Comparison of ENCODE assay signal across 8 cellular contexts in the genomic region with DNA sequence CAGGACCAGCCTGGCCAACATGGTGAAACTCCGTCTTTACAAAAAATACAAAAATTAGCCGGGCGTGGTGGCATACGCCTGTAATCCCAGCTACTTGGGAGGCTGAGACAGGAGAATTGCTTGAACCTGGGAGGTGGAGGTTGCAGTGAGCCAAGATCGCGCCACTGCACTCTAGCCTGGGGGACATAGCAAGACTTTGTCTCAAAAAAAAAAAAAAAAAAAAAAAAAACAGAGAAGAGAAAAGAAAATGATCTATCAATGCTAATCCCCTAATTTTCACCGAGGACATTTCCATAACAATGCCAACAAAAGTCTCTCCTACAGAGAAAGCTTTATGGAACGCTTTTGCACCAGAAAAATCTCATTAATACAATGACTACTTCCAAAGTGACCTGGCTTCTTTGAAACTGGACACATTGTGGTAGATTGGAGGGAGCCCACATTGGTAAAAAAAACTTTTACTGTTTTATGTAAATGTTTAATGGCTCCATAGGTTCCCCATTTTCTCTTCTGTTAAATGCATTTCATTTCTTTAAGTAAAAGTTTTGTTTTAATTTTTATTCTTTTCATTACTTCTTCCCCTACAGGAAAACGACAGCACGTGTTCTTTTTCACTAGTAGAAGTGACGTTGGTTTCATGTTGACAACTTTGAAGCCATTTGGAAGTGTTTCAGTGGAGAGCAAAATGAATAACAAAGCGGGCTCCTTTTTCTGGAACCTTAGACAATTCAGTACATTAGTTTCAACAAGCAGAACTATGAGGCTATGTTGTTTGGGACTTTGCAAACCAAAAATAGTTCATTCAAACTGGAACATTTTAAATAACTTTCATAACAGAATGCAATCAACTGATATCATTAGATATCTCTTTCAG. TPM values are rescaled to one million over a fixed set of nuclear protein-coding genes. Genes with fewer than 3 reads are reported as not detected.
DNase-seq lines count a peak whose midpoint lies in the region; ATAC-seq, FAIRE-seq and TF ChIP-seq lines count a peak whose summit lies in the region.

No MANE protein-coding gene starts in this region.

- intact Hi-C loops in HepG2 (cut with micrococcal nuclease; ENCODE audit: unreplicated experiment) (loop anchor here (1.0 kb wide), 1 partner anchor 9 kb away; no protein-coding TSS in a partner anchor), left colon (cut with DNase I, micrococcal nuclease) (no loop called here)

- TF ChIP-seq POLR2A in HepG2 (IDR thresholded peaks at IDR 0.05; ENCODE audit: insufficient read depth in 1 of 2, low read depth in 2 of 2, low read length in 2 of 2), result no peak

- peak overlapping the region; percentile 98 for H3K27ac Mint-ChIP-seq in activated CD4-positive, alpha-beta T cell treated with anti-CD3 and anti-CD28 coated beads, Interleukin-2, amount 10 ng/mL, durations not matched to agents 7 days and 5 days

- TF ChIP-seq CTCF in HepG2 (CRISPR knock-in tag; IDR thresholded peaks at IDR 0.05), result no peak
- no peak for TF ChIP-seq CTCF in thoracic aorta (IDR thresholded peaks at IDR 0.05)

- H3K27ac ChIP-seq in HepG2 (ENCODE audit: extremely low read length, insufficient read depth, low read length), result peak overlapping the region; percentile 84
- peak overlapping the region; percentile 69 to 76 for H3K27ac ChIP-seq in thoracic aorta

- peaks cover 28% of the 10 kb centered on the region for H3K36me3 Mint-ChIP-seq in activated CD4-positive, alpha-beta T cell treated with anti-CD3 and anti-CD28 coated beads, Interleukin-2, amount 10 ng/mL, durations not matched to agents 7 days and 5 days (ENCODE audit: low read depth)

- H3K36me3 ChIP-seq in adipocyte (ENCODE audit: control insufficient read depth, insufficient read depth, low read length, severe bottlenecking), result peaks cover 21% of the 10 kb centered on the region
- H3K36me3 ChIP-seq in HepG2 (replicated peaks in 1 of 2; ENCODE audit: control insufficient read depth in 1 of 2, insufficient read depth in 2 of 2, low read length in 2 of 2), result peaks cover 10 to 11% of the 10 kb centered on the region in 2 experiments
- H3K36me3 ChIP-seq in thoracic aorta, result no peaks in the 10 kb centered on the region

- POLR2A ChIA-PET in activated CD4-positive, alpha-beta T cell treated with anti-CD3 and anti-CD28 coated beads, Interleukin-2, amount 10 ng/mL, durations not matched to agents 7 days and 5 days (lab: Charles Lee), result no interaction called here
- POLR2A ChIA-PET in HepG2 (lab: Yijun Ruan, JAX), result interaction anchor here (1.1 to 1.7 kb wide), 4 partner anchors 10 to 764 kb away, joined by 5 to 9 read pairs (median 7); a partner anchor contains a TSS

- DNase-seq in activated CD4-positive, alpha-beta T cell treated with anti-CD3 and anti-CD28 coated beads, Interleukin-2, amount 10 ng/mL, durations not matched to agents 7 days and 5 days, result no peak
- no peak for DNase-seq in activated CD4-positive, alpha-beta T cell treated with anti-CD3 and anti-CD28 coated beads for 4 hours
- DNase-seq in adipocyte (ENCODE audit: low read depth) (no peak), HepG2 (ENCODE audit: low spot score) (no peak), thoracic aorta (ENCODE audit: low spot score) (no peak), left colon (no peak), NCI-H1105 (lab: John Stamatoyannopoulos, UW) (no peak)
- DNase-seq in effector CD8-positive, alpha-beta T cell (lab: John Stamatoyannopoulos, UW), result no peak

- no peaks in the 10 kb centered on the region for H3K27me3 Mint-ChIP-seq in activated CD4-positive, alpha-beta T cell treated with anti-CD3 and anti-CD28 coated beads, Interleukin-2, amount 10 ng/mL, durations not matched to agents 7 days and 5 days

- no TSS peak for BruUV-seq in HepG2 (replicated peaks; lab: Mats Ljungman, UMichigan)

- peaks cover 33% of the 10 kb centered on the region for H3K4me1 Mint-ChIP-seq in activated CD4-positive, alpha-beta T cell treated with anti-CD3 and anti-CD28 coated beads, Interleukin-2, amount 10 ng/mL, durations not matched to agents 7 days and 5 days

- peak overlapping the region; percentile 96 for H3K4me2 ChIP-seq in HepG2 (ENCODE audit: low read depth, low read length)

- H3K9ac ChIP-seq in adipocyte (ENCODE audit: low read length) (peak overlapping the region; percentile 96), HepG2 (ENCODE audit: insufficient read depth, low read depth, low read length) (peak overlapping the region; percentile 90)

- no peak overlapping the region for H2AFZ ChIP-seq in HepG2 (ENCODE audit: low read length)

- no peak; the same call in 2 of the 3 replicates for ATAC-seq in HepG2
- no peak for ATAC-seq in thoracic aorta (ENCODE audit: insufficient number of reproducible peaks, low FRiP score, low read depth)
- no peak for ATAC-seq in left colon

- WGBS in HepG2 (ENCODE audit: low lambda C conversion rate), result 41% methylated on average over 12 of the region's 12 CpGs

- peaks cover 10% of the 10 kb centered on the region for H3K4me1 ChIP-seq in adipocyte (ENCODE audit: control insufficient read depth, insufficient read depth, low read length)
- H3K4me1 ChIP-seq in HepG2 (ENCODE audit: insufficient read depth, low read length), result peaks cover 44% of the 10 kb centered on the region
- peaks cover 13 to 40% of the 10 kb centered on the region in 2 donors for H3K4me1 ChIP-seq in thoracic aorta (ENCODE audit: control insufficient read depth in 1 of 2, low read depth in 2 of 2)

- H4K20me1 ChIP-seq in HepG2 (ENCODE audit: insufficient read depth, low read length), result peaks cover 3% of the 10 kb centered on the region; the same call in 1 of the 2 replicates

- CTCF ChIA-PET in activated CD4-positive, alpha-beta T cell treated with anti-CD3 and anti-CD28 coated beads, Interleukin-2, amount 10 ng/mL, durations not matched to agents 7 days and 5 days (lab: Charles Lee), result interaction anchor here (0.6 kb wide), 1 partner anchor 609 kb away, joined by 3 read pairs; no protein-coding TSS in a partner anchor
- CTCF ChIA-PET in HepG2 (lab: Yijun Ruan, JAX; ENCODE audit: low intra/inter-chr PET ratio, low total read pairs), result no interaction called here

- no peak for FAIRE-seq in HepG2 (lab: Jason Lieb, UNC)

- H3K27me3 ChIP-seq in adipocyte (replicated peaks; ENCODE audit: control insufficient read depth, insufficient read depth, low read length) (peaks cover 7% of the 10 kb centered on the region), HepG2 (ENCODE audit: control insufficient read depth in 1 of 2, insufficient read depth in 2 of 2, low read length in 2 of 2) (no peaks in the 10 kb centered on the region; a peak in 1 of 5 replicates), thoracic aorta (replicated peaks; ENCODE audit: insufficient read depth) (no peaks in the 10 kb centered on the region)

- peak overlapping the region; percentile 100 for H3K4me3 ChIP-seq in adipocyte (ENCODE audit: low read length)
- H3K4me3 ChIP-seq in HepG2 (replicated peaks in 1 of 3; ENCODE audit: insufficient read depth in 1 of 3, low read depth in 2 of 3, low read length in 3 of 3), result peak overlapping the region; percentile 77 to 84 (median 82)
- peak overlapping the region; percentile 88 for H3K4me3 ChIP-seq in thoracic aorta

- peak overlapping the region; percentile 91 for H3K4me3 Mint-ChIP-seq in activated CD4-positive, alpha-beta T cell treated with anti-CD3 and anti-CD28 coated beads, Interleukin-2, amount 10 ng/mL, durations not matched to agents 7 days and 5 days

- H3K9me3 Mint-ChIP-seq in activated CD4-positive, alpha-beta T cell treated with anti-CD3 and anti-CD28 coated beads, Interleukin-2, amount 10 ng/mL, durations not matched to agents 7 days and 5 days, result no peaks in the 10 kb centered on the region

- in situ Hi-C loops in HepG2 (cut with HindIII; ENCODE audit: extremely low pct_ligation_motif_present, low pct_unique_long_range_greater_than_20kb), result no loop called here

- no peaks in the 10 kb centered on the region for H3K9me3 ChIP-seq in adipocyte (ENCODE audit: control insufficient read depth, low read length)
- no peaks in the 10 kb centered on the region for H3K9me3 ChIP-seq in HepG2 (ENCODE audit: low read length)
- H3K9me3 ChIP-seq in thoracic aorta, result no peaks in the 10 kb centered on the region

- no peak for TF ChIP-seq EP300 in HepG2 (IDR thresholded peaks at IDR 0.05; ENCODE audit: low read depth in 2 of 2, low read length in 2 of 2)
- no peak for TF ChIP-seq EP300 in HepG2 (CRISPR knock-in tag; IDR thresholded peaks at IDR 0.05; ENCODE audit: borderline replicate concordance)

- peaks cover 38% of the 10 kb centered on the region for H3K79me2 ChIP-seq in HepG2 (ENCODE audit: insufficient read depth, low read length)

- TF ChIP-seq RAD21 in HepG2 (CRISPR knock-in tag; IDR thresholded peaks at IDR 0.05), result no peak

RNA-seq across cellular contexts. Expression of a gene that starts 0.9 kb away (rescaled TPM):
- 10 to 100 TPM; 19.3 TPM for total RNA-seq in activated CD4-positive, alpha-beta T cell treated with anti-CD3 and anti-CD28 coated beads, Interleukin-2, amount 10 ng/mL, durations not matched to agents 7 days and 5 days
- total RNA-seq in HepG2 (2016; rRNA removed; fragmentation: Illumina TruSeq; extraction: Trizol), result 77.8 and 88.0 TPM in 2 replicates
- 6.6 and 7.0 TPM in 2 replicates for total RNA-seq in HepG2 (2016; cell fraction: cytosol; rRNA removed; fragmentation: Illumina TruSeq; extraction: Trizol; ENCODE audit: low read depth)
- total RNA-seq in HepG2 (2016; cell fraction: insoluble cytoplasmic fraction; rRNA removed; fragmentation: Illumina TruSeq; extraction: Trizol), result 80.0 and 96.1 TPM in 2 replicates
- 15.3 and 17.0 TPM in 2 replicates for total RNA-seq in HepG2 (2016; cell fraction: membrane; rRNA removed; fragmentation: Illumina TruSeq; extraction: Trizol)
- 62.6 and 69.2 TPM in 2 replicates for total RNA-seq in HepG2 (2016; cell fraction: nucleus; rRNA removed; fragmentation: Illumina TruSeq; extraction: Trizol)
- polyA plus RNA-seq in HepG2 (2011; rRNA removed), result 34.9 and 41.1 TPM in 2 replicates
- 20.1 and 29.6 TPM in 2 replicates for polyA plus RNA-seq in HepG2 (2011; cell fraction: cytosol; rRNA removed)
- 25.1 and 26.3 TPM in 2 replicates for polyA plus RNA-seq in HepG2 (2011; cell fraction: nucleus; rRNA removed)
- polyA plus RNA-seq in HepG2 (2012), result 23.6 and 30.2 TPM in 2 replicates
- polyA plus RNA-seq in HepG2 (2016; cell fraction: cytosol; fragmentation: Illumina TruSeq; extraction: Trizol; ENCODE audit: low read depth), result 2.6 and 2.9 TPM in 2 replicates
- polyA plus RNA-seq in HepG2 (2016; cell fraction: insoluble cytoplasmic fraction; fragmentation: Illumina TruSeq; extraction: Trizol; ENCODE audit: low read depth), result 50.6 and 52.6 TPM in 2 replicates
- 4.7 and 5.5 TPM in 2 replicates for polyA plus RNA-seq in HepG2 (2016; cell fraction: membrane; fragmentation: Illumina TruSeq; extraction: Trizol; ENCODE audit: low read depth)
- 45.2 and 50.4 TPM in 2 replicates for polyA plus RNA-seq in HepG2 (2016; cell fraction: nucleus; fragmentation: Illumina TruSeq; extraction: Trizol; ENCODE audit: insufficient read depth, low read depth)
- polyA minus RNA-seq in HepG2 (2011; rRNA and poly(A)+ RNA removed; ENCODE audit: low replicate concordance), result 21.8 and 23.8 TPM in 2 replicates
- 21.4 and 22.1 TPM in 2 replicates for polyA minus RNA-seq in HepG2 (2011; cell fraction: cytosol; rRNA and poly(A)+ RNA removed)
- 83.3 and 85.7 TPM in 2 replicates for polyA minus RNA-seq in HepG2 (2011; cell fraction: nucleus; rRNA and poly(A)+ RNA removed)
- 10 to 100 TPM; 21.9 to 32.6 TPM for total RNA-seq in thoracic aorta
- total RNA-seq in left colon, result 10 to 100 TPM; 19.1 to 21.8 TPM

RNA-seq across cellular contexts. Expression of a gene that starts 1.2 kb away (rescaled TPM):
- total RNA-seq in activated CD4-positive, alpha-beta T cell treated with anti-CD3 and anti-CD28 coated beads, Interleukin-2, amount 10 ng/mL, durations not matched to agents 7 days and 5 days, result under 1 TPM; 0.40 to 0.50 TPM
- total RNA-seq in HepG2 (2016; rRNA removed; fragmentation: Illumina TruSeq; extraction: Trizol) (0.86 and 0.91 TPM in 2 replicates), thoracic aorta (1 to 10 TPM in 1 of 2 donors, not detected in 1; 1.4 TPM), left colon (under 1 TPM in 1 of 2 donors, not detected in 1; 0.20 TPM)
- total RNA-seq in HepG2 (2016; cell fraction: cytosol; rRNA removed; fragmentation: Illumina TruSeq; extraction: Trizol; ENCODE audit: low read depth), result 0.40 and 0.53 TPM in 2 replicates
- total RNA-seq in HepG2 (2016; cell fraction: insoluble cytoplasmic fraction; rRNA removed; fragmentation: Illumina TruSeq; extraction: Trizol), result 0.82 and 1.1 TPM in 2 replicates
- total RNA-seq in HepG2 (2016; cell fraction: membrane; rRNA removed; fragmentation: Illumina TruSeq; extraction: Trizol), result 0.83 and 0.87 TPM in 2 replicates
- total RNA-seq in HepG2 (2016; cell fraction: nucleus; rRNA removed; fragmentation: Illumina TruSeq; extraction: Trizol), result 0.75 and 0.99 TPM in 2 replicates
- polyA plus RNA-seq in HepG2 (2011; rRNA removed), result 0.12 and 0.17 TPM in 2 replicates
- 0.15 and 0.21 TPM in 2 replicates for polyA plus RNA-seq in HepG2 (2011; cell fraction: cytosol; rRNA removed)
- 0.11 and 0.29 TPM in 2 replicates for polyA plus RNA-seq in HepG2 (2011; cell fraction: nucleus; rRNA removed)
- polyA plus RNA-seq in HepG2 (2012), result 0.41 and 0.60 TPM in 2 replicates
- 0.83 and 1.2 TPM in 2 replicates for polyA plus RNA-seq in HepG2 (2016; cell fraction: cytosol; fragmentation: Illumina TruSeq; extraction: Trizol; ENCODE audit: low read depth)
- polyA plus RNA-seq in HepG2 (2016; cell fraction: insoluble cytoplasmic fraction; fragmentation: Illumina TruSeq; extraction: Trizol; ENCODE audit: low read depth), result 0.97 and 0.99 TPM in 2 replicates
- polyA plus RNA-seq in HepG2 (2016; cell fraction: membrane; fragmentation: Illumina TruSeq; extraction: Trizol; ENCODE audit: low read depth), result 0.97 and 1.0 TPM in 2 replicates
- polyA plus RNA-seq in HepG2 (2016; cell fraction: nucleus; fragmentation: Illumina TruSeq; extraction: Trizol; ENCODE audit: insufficient read depth, low read depth), result 0.60 and 0.85 TPM in 2 replicates
- polyA minus RNA-seq in HepG2 (2011; rRNA and poly(A)+ RNA removed; ENCODE audit: low replicate concordance), result 0.07 and 0.26 TPM in 2 replicates
- not detected in 2 replicates for polyA minus RNA-seq in HepG2 (2011; cell fraction: cytosol; rRNA and poly(A)+ RNA removed)
- polyA minus RNA-seq in HepG2 (2011; cell fraction: nucleus; rRNA and poly(A)+ RNA removed), result 0.39 and 1.5 TPM in 2 replicates

RNA-seq across cellular contexts. Expression of a gene that starts 48.1 kb away (rescaled TPM):
- not detected for total RNA-seq in activated CD4-positive, alpha-beta T cell treated with anti-CD3 and anti-CD28 coated beads, Interleukin-2, amount 10 ng/mL, durations not matched to agents 7 days and 5 days
- total RNA-seq in HepG2 (2016; rRNA removed; fragmentation: Illumina TruSeq; extraction: Trizol) (not detected in 2 replicates), thoracic aorta (not detected), left colon (not detected)
- not detected in 2 replicates for total RNA-seq in HepG2 (2016; cell fraction: cytosol; rRNA removed; fragmentation: Illumina TruSeq; extraction: Trizol; ENCODE audit: low read depth)
- not detected in 2 replicates for total RNA-seq in HepG2 (2016; cell fraction: insoluble cytoplasmic fraction; rRNA removed; fragmentation: Illumina TruSeq; extraction: Trizol)
- not detected in 2 replicates for total RNA-seq in HepG2 (2016; cell fraction: membrane; rRNA removed; fragmentation: Illumina TruSeq; extraction: Trizol)
- total RNA-seq in HepG2 (2016; cell fraction: nucleus; rRNA removed; fragmentation: Illumina TruSeq; extraction: Trizol), result not detected in 2 replicates
- polyA plus RNA-seq in HepG2 (2011; rRNA removed), result not detected in 2 replicates
- not detected in 2 replicates for polyA plus RNA-seq in HepG2 (2011; cell fraction: cytosol; rRNA removed)
- polyA plus RNA-seq in HepG2 (2011; cell fraction: nucleus; rRNA removed), result not detected in 2 replicates
- polyA plus RNA-seq in HepG2 (2012), result not detected in 2 replicates
- not detected in 2 replicates for polyA plus RNA-seq in HepG2 (2016; cell fraction: cytosol; fragmentation: Illumina TruSeq; extraction: Trizol; ENCODE audit: low read depth)
- not detected in 2 replicates for polyA plus RNA-seq in HepG2 (2016; cell fraction: insoluble cytoplasmic fraction; fragmentation: Illumina TruSeq; extraction: Trizol; ENCODE audit: low read depth)
- polyA plus RNA-seq in HepG2 (2016; cell fraction: membrane; fragmentation: Illumina TruSeq; extraction: Trizol; ENCODE audit: low read depth), result not detected in 2 replicates
- not detected in 2 replicates for polyA plus RNA-seq in HepG2 (2016; cell fraction: nucleus; fragmentation: Illumina TruSeq; extraction: Trizol; ENCODE audit: insufficient read depth, low read depth)
- polyA minus RNA-seq in HepG2 (2011; rRNA and poly(A)+ RNA removed; ENCODE audit: low replicate concordance), result not detected in 2 replicates
- polyA minus RNA-seq in HepG2 (2011; cell fraction: cytosol; rRNA and poly(A)+ RNA removed), result not detected in 2 replicates
- polyA minus RNA-seq in HepG2 (2011; cell fraction: nucleus; rRNA and poly(A)+ RNA removed), result not detected in 2 replicates
